Comparison of ENCODE assay signal across 1 cellular context in genomic region chr4:186906722-186907121, GRCh38.
TF ChIP-seq lines count a peak whose summit lies in the region.

No MANE protein-coding gene starts in this region.

TF ChIP-seq in K562, 482 proteins besides CTCF, POLR2A, EP300 and RAD21 (continued from another document):
- peak; percentile 96 for TF ChIP-seq ZBTB33 (CRISPR knock-in tag; IDR thresholded peaks at IDR 0.05)
